11 cellular contexts compared by ENCODE assay signal in genomic region chr6:152980656-152981055, GRCh38. TPM values are rescaled to one million over a fixed set of nuclear protein-coding genes. Genes with fewer than 3 reads are reported as not detected.
DNase-seq lines count a peak whose midpoint lies in the region; ATAC-seq, FAIRE-seq and TF ChIP-seq lines count a peak whose summit lies in the region.
"Had no signal": no experiment of that assay in that cellular context is flagged by ENCODE, and none has a peak within 500 bp of the region (broad histone marks: within the 10 kb centered on the region; RNA-seq: fewer than 3 reads in every experiment).

No MANE protein-coding gene starts in this region.

- no peaks in the 10 kb centered on the region for H3K9me3 ChIP-seq in iPS-18a (ENCODE audit: control insufficient read depth, low read depth, low read length)
- no peaks in the 10 kb centered on the region for H3K9me3 ChIP-seq in colonic mucosa
- H3K9me3 ChIP-seq: upper lobe of left lung had no signal

- H3K27me3 ChIP-seq in GM23338 (ENCODE audit: insufficient read depth) (no peaks in the 10 kb centered on the region), iPS-18a (ENCODE audit: control insufficient read depth, insufficient read depth, low read length) (no peaks in the 10 kb centered on the region), colonic mucosa (no peaks in the 10 kb centered on the region)
- H3K27me3 ChIP-seq: upper lobe of left lung had no signal

- POLR2A ChIA-PET in WTC11 (lab: Charles Lee) = no interaction called here

- no peak for DNase-seq in AG10803 (ENCODE audit: low read depth)
- DNase-seq in GM23338 (ENCODE audit: low spot score) = no peak
- no peak for DNase-seq in WTC11 (ENCODE audit: low spot score)
- DNase-seq in RPMI8226 = no peak
- no peak for DNase-seq in H54 (ENCODE audit: insufficient read length, low spot score)
- no peak for DNase-seq in colonic mucosa
- DNase-seq: DMS53; stimulated activated CD4-positive, alpha-beta T cell treated with anti-CD3 and anti-CD28 coated beads, Interleukin-2, amount 100 ng/mL, for 24 hours; upper lobe of left lung had no signal

- H3K4me1 ChIP-seq in GM23338 (ENCODE audit: insufficient read depth) (peaks cover 52% of the 10 kb centered on the region), iPS-18a (ENCODE audit: control insufficient read depth, low read depth, low read length) (peaks cover 23% of the 10 kb centered on the region), colonic mucosa (peaks cover 7% of the 10 kb centered on the region)

- TF ChIP-seq CTCF in AG10803 (conservative IDR thresholded peaks at IDR 0.05; ENCODE audit: low read length) = no peak
- no peak for TF ChIP-seq CTCF in GM23338 (conservative IDR thresholded peaks at IDR 0.05; ENCODE audit: low read depth in 2 of 2)
- TF ChIP-seq CTCF in WTC11 (IDR thresholded peaks at IDR 0.05) = no peak
- TF ChIP-seq CTCF in colonic mucosa (IDR thresholded peaks at IDR 0.05) = no peak

- no peak for FAIRE-seq in H54 (lab: Jason Lieb, UNC)

- H3K27ac ChIP-seq in GM23338 (ENCODE audit: low read depth) = no peak overlapping the region
- H3K27ac ChIP-seq in iPS-18a (ENCODE audit: low read length) = peak overlapping the region; percentile 57
- H3K27ac ChIP-seq in colonic mucosa = no peak overlapping the region
- H3K27ac ChIP-seq: upper lobe of left lung had no signal

- peak overlapping the region; percentile 7; the same call in 1 of the 2 replicates for H3K4me3 ChIP-seq in AG10803 (ENCODE audit: low read length)
- H3K4me3 ChIP-seq in GM23338 = peak overlapping the region; percentile 97
- H3K4me3 ChIP-seq in iPS-18a (ENCODE audit: low read length) = peak overlapping the region; percentile 89
- no peak overlapping the region for H3K4me3 ChIP-seq in colonic mucosa
- H3K4me3 ChIP-seq: upper lobe of left lung had no signal

- H3K79me2 ChIP-seq in GM23338 (replicated peaks; ENCODE audit: insufficient read depth) = peaks cover 91% of the 10 kb centered on the region

- H3K27ac Mint-ChIP-seq in GM23338 = peak overlapping the region; percentile 15
- peak overlapping the region; percentile 24 for H3K27ac Mint-ChIP-seq in WTC11

- intact Hi-C loops in colonic mucosa (cut with DNase I) = no loop called here

- no peaks in the 10 kb centered on the region for H3K9me3 Mint-ChIP-seq in GM23338
- H3K9me3 Mint-ChIP-seq in WTC11 = no peaks in the 10 kb centered on the region

- peaks cover 51% of the 10 kb centered on the region for H4K20me1 ChIP-seq in GM23338 (replicated peaks; ENCODE audit: insufficient read depth)

- H3K4me2 ChIP-seq in GM23338 = peak overlapping the region; percentile 78

- peak overlapping the region; percentile 91 for H3K9ac ChIP-seq in iPS-18a (ENCODE audit: low read length)
- no peak overlapping the region for H3K9ac ChIP-seq in colonic mucosa (ENCODE audit: low read depth in 2 of 2, low read length in 2 of 2)

- no peaks in the 10 kb centered on the region for H3F3A ChIP-seq in GM23338 (replicated peaks; ENCODE audit: low read depth)

- no peak for TF ChIP-seq POLR2A in H54 (IDR thresholded peaks at IDR 0.05; ENCODE audit: low read depth, low read length)

- peaks cover 16% of the 10 kb centered on the region; the same call in 1 of the 2 replicates for H3K36me3 ChIP-seq in GM23338 (ENCODE audit: insufficient read depth)
- peaks cover 25% of the 10 kb centered on the region for H3K36me3 ChIP-seq in iPS-18a (ENCODE audit: control insufficient read depth, low read depth, low read length)
- H3K36me3 ChIP-seq in colonic mucosa = no peaks in the 10 kb centered on the region
- H3K36me3 ChIP-seq: upper lobe of left lung had no signal

- CTCF ChIA-PET in WTC11 (lab: Charles Lee) = no interaction called here

- H3K27me3 Mint-ChIP-seq in GM23338 (ENCODE audit: insufficient read depth, low read depth, poor library complexity) = peaks cover 9% of the 10 kb centered on the region
- no peaks in the 10 kb centered on the region for H3K27me3 Mint-ChIP-seq in WTC11 (ENCODE audit: low read depth)

- peaks cover 41% of the 10 kb centered on the region for H3K36me3 Mint-ChIP-seq in GM23338 (ENCODE audit: low read depth)
- H3K36me3 Mint-ChIP-seq in WTC11 = peaks cover 31% of the 10 kb centered on the region

- ATAC-seq in GM23338 (no peak), WTC11 (no peak), GM21447 (IDR thresholded peaks at IDR 0.05; ENCODE audit: unreplicated experiment) (no peak)

- H3K9me2 ChIP-seq in GM23338 (ENCODE audit: insufficient read depth) = no peaks in the 10 kb centered on the region

- peaks cover 46% of the 10 kb centered on the region for H3K4me1 Mint-ChIP-seq in GM23338
- peaks cover 55% of the 10 kb centered on the region for H3K4me1 Mint-ChIP-seq in WTC11

- H3K4me3 Mint-ChIP-seq in GM23338 (peak overlapping the region; percentile 99), WTC11 (peak overlapping the region; percentile 93)

- H2AFZ ChIP-seq in GM23338 = no peak overlapping the region

TF ChIP-seq in GM23338, 12 proteins besides CTCF, POLR2A, EP300 and RAD21 (continues in another document):
- no peak for TF ChIP-seq STAT1 (IDR thresholded peaks at IDR 0.05; ENCODE audit: unreplicated experiment)
- no peak for TF ChIP-seq EZH2phosphoT487 (IDR thresholded peaks at IDR 0.05; ENCODE audit: unreplicated experiment)
- TF ChIP-seq ZNF331 (CRISPR knock-in tag; IDR thresholded peaks at IDR 0.05; ENCODE audit: low read depth) = no peak
- no peak for TF ChIP-seq CREB1 (CRISPR knock-in tag; IDR thresholded peaks at IDR 0.05; ENCODE audit: low read depth)
- no peak for TF ChIP-seq EZH2 (IDR thresholded peaks at IDR 0.05; ENCODE audit: low read depth, unreplicated experiment)
- no peak for TF ChIP-seq NANOG (IDR thresholded peaks at IDR 0.05; ENCODE audit: borderline replicate concordance)
- TF ChIP-seq ETS1 (IDR thresholded peaks at IDR 0.05) = no peak
- TF ChIP-seq ZNF114 (CRISPR knock-in tag; IDR thresholded peaks at IDR 0.05) = no peak
- no peak for TF ChIP-seq JUNB (IDR thresholded peaks at IDR 0.05; ENCODE audit: unreplicated experiment)

TF ChIP-seq in WTC11, 78 proteins besides CTCF, POLR2A, EP300 and RAD21 (continues in another document):
- TF ChIP-seq ZBTB21 (CRISPR knock-in tag; IDR thresholded peaks at IDR 0.05; ENCODE audit: borderline replicate concordance) = no peak
- TF ChIP-seq FOXJ3 (CRISPR knock-in tag; IDR thresholded peaks at IDR 0.05; ENCODE audit: borderline replicate concordance) = no peak
- TF ChIP-seq ZNF138 (CRISPR knock-in tag; conservative IDR thresholded peaks at IDR 0.05) = no peak
- TF ChIP-seq, protein P1, sequence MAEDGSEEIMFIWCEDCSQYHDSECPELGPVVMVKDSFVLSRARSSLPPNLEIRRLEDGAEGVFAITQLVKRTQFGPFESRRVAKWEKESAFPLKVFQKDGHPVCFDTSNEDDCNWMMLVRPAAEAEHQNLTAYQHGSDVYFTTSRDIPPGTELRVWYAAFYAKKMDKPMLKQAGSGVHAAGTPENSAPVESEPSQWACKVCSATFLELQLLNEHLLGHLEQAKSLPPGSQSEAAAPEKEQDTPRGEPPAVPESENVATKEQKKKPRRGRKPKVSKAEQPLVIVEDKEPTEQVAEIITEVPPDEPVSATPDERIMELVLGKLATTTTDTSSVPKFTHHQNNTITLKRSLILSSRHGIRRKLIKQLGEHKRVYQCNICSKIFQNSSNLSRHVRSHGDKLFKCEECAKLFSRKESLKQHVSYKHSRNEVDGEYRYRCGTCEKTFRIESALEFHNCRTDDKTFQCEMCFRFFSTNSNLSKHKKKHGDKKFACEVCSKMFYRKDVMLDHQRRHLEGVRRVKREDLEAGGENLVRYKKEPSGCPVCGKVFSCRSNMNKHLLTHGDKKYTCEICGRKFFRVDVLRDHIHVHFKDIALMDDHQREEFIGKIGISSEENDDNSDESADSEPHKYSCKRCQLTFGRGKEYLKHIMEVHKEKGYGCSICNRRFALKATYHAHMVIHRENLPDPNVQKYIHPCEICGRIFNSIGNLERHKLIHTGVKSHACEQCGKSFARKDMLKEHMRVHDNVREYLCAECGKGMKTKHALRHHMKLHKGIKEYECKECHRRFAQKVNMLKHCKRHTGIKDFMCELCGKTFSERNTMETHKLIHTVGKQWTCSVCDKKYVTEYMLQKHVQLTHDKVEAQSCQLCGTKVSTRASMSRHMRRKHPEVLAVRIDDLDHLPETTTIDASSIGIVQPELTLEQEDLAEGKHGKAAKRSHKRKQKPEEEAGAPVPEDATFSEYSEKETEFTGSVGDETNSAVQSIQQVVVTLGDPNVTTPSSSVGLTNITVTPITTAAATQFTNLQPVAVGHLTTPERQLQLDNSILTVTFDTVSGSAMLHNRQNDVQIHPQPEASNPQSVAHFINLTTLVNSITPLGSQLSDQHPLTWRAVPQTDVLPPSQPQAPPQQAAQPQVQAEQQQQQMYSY (CRISPR knock-in tag; IDR thresholded peaks at IDR 0.05) = no peak
- TF ChIP-seq, protein P2, sequence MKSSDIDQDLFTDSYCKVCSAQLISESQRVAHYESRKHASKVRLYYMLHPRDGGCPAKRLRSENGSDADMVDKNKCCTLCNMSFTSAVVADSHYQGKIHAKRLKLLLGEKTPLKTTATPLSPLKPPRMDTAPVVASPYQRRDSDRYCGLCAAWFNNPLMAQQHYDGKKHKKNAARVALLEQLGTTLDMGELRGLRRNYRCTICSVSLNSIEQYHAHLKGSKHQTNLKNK (CRISPR knock-in tag; IDR thresholded peaks at IDR 0.05) = no peak
- no peak for TF ChIP-seq TEAD4 (CRISPR knock-in tag; IDR thresholded peaks at IDR 0.05)
- TF ChIP-seq, protein P3, sequence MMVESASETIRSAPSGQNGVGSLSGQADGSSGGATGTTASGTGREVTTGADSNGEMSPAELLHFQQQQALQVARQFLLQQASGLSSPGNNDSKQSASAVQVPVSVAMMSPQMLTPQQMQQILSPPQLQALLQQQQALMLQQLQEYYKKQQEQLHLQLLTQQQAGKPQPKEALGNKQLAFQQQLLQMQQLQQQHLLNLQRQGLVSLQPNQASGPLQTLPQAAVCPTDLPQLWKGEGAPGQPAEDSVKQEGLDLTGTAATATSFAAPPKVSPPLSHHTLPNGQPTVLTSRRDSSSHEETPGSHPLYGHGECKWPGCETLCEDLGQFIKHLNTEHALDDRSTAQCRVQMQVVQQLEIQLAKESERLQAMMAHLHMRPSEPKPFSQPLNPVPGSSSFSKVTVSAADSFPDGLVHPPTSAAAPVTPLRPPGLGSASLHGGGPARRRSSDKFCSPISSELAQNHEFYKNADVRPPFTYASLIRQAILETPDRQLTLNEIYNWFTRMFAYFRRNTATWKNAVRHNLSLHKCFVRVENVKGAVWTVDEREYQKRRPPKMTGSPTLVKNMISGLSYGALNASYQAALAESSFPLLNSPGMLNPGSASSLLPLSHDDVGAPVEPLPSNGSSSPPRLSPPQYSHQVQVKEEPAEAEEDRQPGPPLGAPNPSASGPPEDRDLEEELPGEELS (CRISPR knock-in tag; IDR thresholded peaks at IDR 0.05) = no peak
- no peak for TF ChIP-seq ZNF232 (CRISPR knock-in tag; IDR thresholded peaks at IDR 0.05)

RNA-seq across cellular contexts. Expression of gene FBXO5, which starts 2.2 kb away (rescaled TPM):
- total RNA-seq in GM23338 (2014; rRNA removed; shearing (Covaris generic)) = 48.1 and 49.6 TPM in 2 replicates
- polyA plus RNA-seq in GM23338 (2016; fragmentation: Nextera tagmentation; extraction: Ambion mirVana) = 41.3 and 51.2 TPM in 2 replicates
- total RNA-seq in WTC11 (2021) = 40.5 to 47.4 TPM (median 42.3 TPM) in 3 replicates
- total RNA-seq in colonic mucosa = 10 to 100 TPM in 1 of 2 donors, 1 to 10 TPM in 1; 7.4 to 16.2 TPM

RNA-seq across cellular contexts. Expression of gene MTRF1L, which starts 21.9 kb away (rescaled TPM):
- total RNA-seq in GM23338 (2014; rRNA removed; shearing (Covaris generic)) = 17.0 and 20.5 TPM in 2 replicates
- 22.3 and 28.3 TPM in 2 replicates for polyA plus RNA-seq in GM23338 (2016; fragmentation: Nextera tagmentation; extraction: Ambion mirVana)
- total RNA-seq in WTC11 (2021) = 15.3 to 16.6 TPM (median 15.8 TPM) in 3 replicates
- 10 to 100 TPM; 20.2 to 23.9 TPM for total RNA-seq in colonic mucosa
